8 cellular contexts compared by ENCODE assay signal in the genomic region with DNA sequence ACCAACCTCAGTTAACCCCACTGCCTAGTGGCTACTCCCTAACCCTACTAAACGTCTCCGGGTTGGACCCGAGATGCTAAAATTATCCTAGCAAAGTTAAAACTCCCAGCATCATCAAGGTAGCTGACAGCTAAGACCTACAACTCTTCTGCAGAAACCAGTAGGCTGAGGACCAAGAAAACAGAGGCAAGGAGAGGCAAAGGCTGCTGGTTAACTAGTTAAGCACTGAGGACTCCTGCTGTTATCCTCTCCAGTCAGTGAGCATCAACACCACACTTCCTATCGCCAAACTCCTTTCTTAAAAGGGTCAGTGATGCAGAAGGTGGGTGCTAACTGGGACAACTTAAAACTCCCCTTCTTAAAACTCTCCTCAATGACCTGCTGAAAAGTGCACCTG. TPM values are rescaled to one million over a fixed set of nuclear protein-coding genes. Genes with fewer than 3 reads are reported as not detected.
DNase-seq lines count a peak whose midpoint lies in the region; ATAC-seq, FAIRE-seq and TF ChIP-seq lines count a peak whose summit lies in the region.

No MANE protein-coding gene starts in this region.

- intact Hi-C loops in PC-3 (cut with micrococcal nuclease) (loop anchor here (1.0 to 5.0 kb wide), 4 partner anchors 48 to 219 kb away; no protein-coding TSS in a partner anchor), endothelial cell of umbilical vein (cut with micrococcal nuclease) (loop anchor here (5.0 kb wide), 3 partner anchors 82 to 188 kb away; no protein-coding TSS in a partner anchor)

- BruUV-seq in PC-3 (replicated peaks; lab: Mats Ljungman, UMichigan) (no TSS peak), endothelial cell of umbilical vein (replicated peaks; lab: Mats Ljungman, UMichigan) (no TSS peak)

- H3F3A ChIP-seq in PC-3 (ENCODE audit: low read length, unreplicated experiment), result no peaks in the 10 kb centered on the region

- H3K4me3 ChIP-seq in GM12875 (ENCODE audit: low read depth, low read length) (peak overlapping the region; percentile 83), PC-3 (ENCODE audit: low read length) (peak overlapping the region; percentile 71), endothelial cell of umbilical vein (replicated peaks in 1 of 3; ENCODE audit: insufficient read depth in 1 of 3, low read depth in 1 of 3, low read length in 3 of 3) (no peak overlapping the region), retinal pigment epithelial cell (ENCODE audit: low read length) (peak overlapping the region; percentile 83)

- ATAC-seq in PC-3 (no peak), GM18858 (IDR thresholded peaks at IDR 0.05; ENCODE audit: unreplicated experiment) (no peak)

- H2AFZ ChIP-seq in PC-3 (ENCODE audit: low read length), result peak overlapping the region; percentile 82
- H2AFZ ChIP-seq in endothelial cell of umbilical vein (ENCODE audit: low read depth, low read length), result no peak overlapping the region

- no peaks in the 10 kb centered on the region for H3K27me3 ChIP-seq in PC-3 (ENCODE audit: low read length)
- H3K27me3 ChIP-seq in endothelial cell of umbilical vein (ENCODE audit: control insufficient read depth in 2 of 2, insufficient read depth in 2 of 2, low read length in 2 of 2), result peaks cover 11 to 27% of the 10 kb centered on the region in 2 experiments

- peaks cover 70% of the 10 kb centered on the region for H3K79me2 ChIP-seq in PC-3 (ENCODE audit: low read length)
- H3K79me2 ChIP-seq in endothelial cell of umbilical vein (ENCODE audit: control insufficient read depth, insufficient read depth, low read length), result no peaks in the 10 kb centered on the region

- FAIRE-seq in endothelial cell of umbilical vein (lab: Jason Lieb, UNC), result peak; percentile 28

- H3K4me2 ChIP-seq in PC-3 (ENCODE audit: low read length), result peak overlapping the region; percentile 85
- peak overlapping the region; percentile 82 for H3K4me2 ChIP-seq in endothelial cell of umbilical vein (ENCODE audit: insufficient read depth, low read length)

- no peaks in the 10 kb centered on the region for H3K9me1 ChIP-seq in endothelial cell of umbilical vein (replicated peaks; ENCODE audit: control insufficient read depth, extremely low read depth, insufficient read depth, low read length)

- CTCF ChIA-PET in PC-3 (lab: Charles Lee) (interaction anchor here (1.0 kb wide), 1 partner anchor 98 kb away, joined by 4 read pairs; no protein-coding TSS in a partner anchor), endothelial cell of umbilical vein (lab: Charles Lee) (interaction anchor here (1.2 to 1.5 kb wide), 3 partner anchors 9 to 189 kb away, joined by 3 to 6 read pairs (median 4); no protein-coding TSS in a partner anchor)

- dilution Hi-C loops in endothelial cell of umbilical vein (cut with MboI; ENCODE audit: extremely low pct_ligation_motif_present, low sequenced_read_pairs), result no loop called here

- H3K9me2 ChIP-seq in PC-3 (replicated peaks; ENCODE audit: low read length), result no peaks in the 10 kb centered on the region

- H3K9me3 ChIP-seq in PC-3 (ENCODE audit: low read length), result no peaks in the 10 kb centered on the region
- no peaks in the 10 kb centered on the region for H3K9me3 ChIP-seq in endothelial cell of umbilical vein (replicated peaks; ENCODE audit: control insufficient read depth, insufficient read depth, low read length)

- no peak for TF ChIP-seq CTCF in GM12875 (IDR thresholded peaks at IDR 0.05; ENCODE audit: borderline replicate concordance, insufficient read depth, low read depth, low read length)
- TF ChIP-seq CTCF in PC-3 (conservative IDR thresholded peaks at IDR 0.05; ENCODE audit: low read depth, low read length), result no peak
- no peak for TF ChIP-seq CTCF in endothelial cell of umbilical vein (IDR thresholded peaks at IDR 0.05; ENCODE audit: extremely low read depth in 1 of 2, insufficient read depth in 1 of 2, low read depth in 1 of 2, low read length in 2 of 2)
- no peak for TF ChIP-seq CTCF in retinal pigment epithelial cell (conservative IDR thresholded peaks at IDR 0.05; ENCODE audit: low read depth, low read length)

- peak overlapping the region; percentile 74 for H3K9ac ChIP-seq in PC-3 (ENCODE audit: low read length)
- no peak overlapping the region for H3K9ac ChIP-seq in endothelial cell of umbilical vein (replicated peaks; ENCODE audit: extremely low read depth, insufficient read depth, low read length)

- H3K4me1 ChIP-seq in PC-3 (ENCODE audit: insufficient read depth, low read length) (peaks cover 21% of the 10 kb centered on the region), endothelial cell of umbilical vein (ENCODE audit: control insufficient read depth, extremely low read depth, insufficient read depth, low read length) (peaks cover 9% of the 10 kb centered on the region)

- H4K20me1 ChIP-seq in PC-3 (ENCODE audit: low read length), result peaks cover 12% of the 10 kb centered on the region
- H4K20me1 ChIP-seq in endothelial cell of umbilical vein (replicated peaks; ENCODE audit: control insufficient read depth, extremely low read depth, insufficient read depth, low read length), result no peaks in the 10 kb centered on the region

- DNase-seq in PC-3 (peak; percentile 22), endothelial cell of umbilical vein (ENCODE audit: low read depth, low spot score) (no peak), retinal pigment epithelial cell (ENCODE audit: low read depth) (no peak), OCI-M2 (lab: John Stamatoyannopoulos, UW; ENCODE audit: unreplicated experiment) (no peak), NCI-H1048 (lab: John Stamatoyannopoulos, UW) (no peak), middle frontal gyrus (ENCODE audit: extremely low spot score, low spot score) (no peak)

- TF ChIP-seq POLR2A in endothelial cell of umbilical vein (IDR thresholded peaks at IDR 0.05; ENCODE audit: low read depth, low read length), result no peak

- POLR2A ChIA-PET in PC-3 (lab: Charles Lee; ENCODE audit: unreplicated experiment) (no interaction called here), endothelial cell of umbilical vein (lab: Charles Lee) (no interaction called here)

- H3K36me3 ChIP-seq in PC-3 (ENCODE audit: low read depth, low read length) (no peaks in the 10 kb centered on the region), endothelial cell of umbilical vein (ENCODE audit: control insufficient read depth in 2 of 2, extremely low read depth in 1 of 2, insufficient read depth in 2 of 2, low read length in 2 of 2) (no peaks in the 10 kb centered on the region)

- H3K27ac ChIP-seq in PC-3 (ENCODE audit: low read length) (peak overlapping the region; percentile 44), endothelial cell of umbilical vein (ENCODE audit: insufficient read depth, low read depth, low read length) (no peak overlapping the region)

TF ChIP-seq in endothelial cell of umbilical vein, 7 proteins besides CTCF, POLR2A, EP300 and RAD21:
- TF ChIP-seq MYC (IDR thresholded peaks at IDR 0.05; ENCODE audit: low read depth, low read length) (no peak), POLR2AphosphoS5 (IDR thresholded peaks at IDR 0.05; ENCODE audit: insufficient read depth, low read depth, low read length) (no peak), FOS (IDR thresholded peaks at IDR 0.05; ENCODE audit: borderline replicate concordance, insufficient read depth, low read length) (no peak), GATA2 (IDR thresholded peaks at IDR 0.05; ENCODE audit: insufficient read depth, insufficient read length, low read depth, low read length) (no peak), EZH2 (IDR thresholded peaks at IDR 0.05; ENCODE audit: borderline replicate concordance, low read depth, low read length, severe bottlenecking) (no peak), JUN (IDR thresholded peaks at IDR 0.05; ENCODE audit: borderline replicate concordance, insufficient read depth, insufficient read length, low read depth) (no peak), MAX (IDR thresholded peaks at IDR 0.05; ENCODE audit: insufficient read depth, insufficient read length) (no peak)

RNA-seq across cellular contexts. Expression of gene TRERF1, which starts 1.8 kb away (rescaled TPM):
- total RNA-seq in PC-3 (2014; rRNA removed) (13.7 and 13.9 TPM in 2 replicates), endothelial cell of umbilical vein (3.4 and 5.5 TPM in 2 replicates)
- 0.70 and 0.73 TPM in 2 replicates for polyA plus RNA-seq in endothelial cell of umbilical vein
- polyA plus RNA-seq in endothelial cell of umbilical vein (2011; cell fraction: cytosol; rRNA removed), result 0.50 and 0.61 TPM in 2 replicates
- 1.6 and 2.3 TPM in 2 replicates for polyA plus RNA-seq in endothelial cell of umbilical vein (2011; cell fraction: nucleus; rRNA removed)
- polyA plus RNA-seq in endothelial cell of umbilical vein (2012), result 2.4 and 2.5 TPM in 2 replicates
- 1.2 and 1.4 TPM in 2 replicates for polyA minus RNA-seq in endothelial cell of umbilical vein
- 1.8 TPM for polyA minus RNA-seq in endothelial cell of umbilical vein (2011; cell fraction: cytosol; rRNA and poly(A)+ RNA removed)
- 1.5 and 2.0 TPM in 2 replicates for polyA minus RNA-seq in endothelial cell of umbilical vein (2011; cell fraction: nucleus; rRNA and poly(A)+ RNA removed)

Comparison
In these comparisons a context has a peak if more than half of its experiments do, and no peak if none do; other contexts are left out.
1. H3K4me3 ChIP-seq: peak in GM12875 (single experiment), PC-3 (single experiment) and retinal pigment epithelial cell (single experiment); none in endothelial cell of umbilical vein (0 of 3).